In the genomic region with DNA sequence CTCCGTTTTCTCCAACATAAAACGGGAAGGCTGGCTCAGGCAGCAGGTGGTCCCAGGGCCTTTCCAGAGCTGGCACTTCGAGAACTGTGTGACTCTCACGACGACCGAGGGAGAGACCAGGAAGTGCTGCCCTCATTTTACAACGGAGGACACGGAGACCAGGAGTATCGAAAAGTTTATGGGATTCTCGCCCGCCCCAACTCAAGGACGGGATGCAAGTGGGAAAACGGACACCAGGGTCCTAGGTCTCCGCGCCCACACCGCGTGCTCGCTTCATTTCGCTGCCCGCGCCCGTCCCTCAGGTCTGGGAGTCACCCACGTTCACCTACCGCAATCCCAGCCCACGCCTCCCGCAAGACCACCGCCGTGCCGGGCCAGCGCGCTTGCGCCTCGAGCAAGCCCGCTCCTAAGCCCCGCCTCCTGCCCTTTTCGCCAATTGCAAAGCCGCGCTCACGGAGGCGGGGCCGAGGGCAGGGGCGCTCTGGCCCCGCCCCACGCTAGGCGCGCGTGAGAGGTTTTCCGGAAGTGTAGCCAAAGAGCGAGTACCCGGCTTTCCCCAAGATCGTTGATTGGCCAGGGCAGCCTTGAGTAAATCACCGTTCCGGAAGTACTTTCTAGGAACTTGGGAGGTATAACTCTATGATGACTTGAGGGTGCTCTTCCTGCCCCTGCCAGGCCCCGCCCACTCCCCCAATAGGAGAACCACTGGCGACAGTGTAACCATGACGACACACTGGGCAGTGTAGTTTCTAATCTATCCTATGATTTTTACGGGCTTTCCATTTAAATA, we compare ENCODE assay signal across 8 cellular contexts.
DNase-seq lines count a peak whose midpoint lies in the region; ATAC-seq, FAIRE-seq and TF ChIP-seq lines count a peak whose summit lies in the region.

Gene PARS2, minus strand, starts transcription at position 392 of the 790 bp plus-strand sequence. CDS start 5,362 bp downstream, outside the sequence.

- no peak for TF ChIP-seq CTCF in AG10803 (conservative IDR thresholded peaks at IDR 0.05; ENCODE audit: low read length)

- DNase-seq in AG10803 (ENCODE audit: low read depth): peak; percentile 100
- DNase-seq in NCI-H345 treated with DMSO at 0.1 percent for 48 hours (lab: John Stamatoyannopoulos, UW; ENCODE audit: unreplicated experiment): peak; percentile 99
- DNase-seq in activated CD4-positive, CD25-positive, alpha-beta regulatory T cell treated with anti-CD3 and anti-CD28 coated beads, Interleukin-2, amount 50 U/mL, for 16 hours (ENCODE audit: low read depth, low spot score): peak; percentile 94
- peak; percentile 100 for DNase-seq in cerebellar cortex (ENCODE audit: low spot score)
- DNase-seq in stimulated activated CD4-positive, alpha-beta T cell treated with anti-CD3 and anti-CD28 coated beads, Interleukin-12 subunit alpha, Interleukin-12 subunit beta, amount 100 ng/mL, for 24 hours (ENCODE audit: low read depth in 2 of 2): peak; percentile 89 to 96

- peak within 1 kb of the TSS; percentile 98 for H3K4me3 ChIP-seq in AG10803 (ENCODE audit: low read length)

- ATAC-seq in GM19035 (IDR thresholded peaks at IDR 0.05; ENCODE audit: unreplicated experiment) (peak; percentile 95), HG03342 (IDR thresholded peaks at IDR 0.05; ENCODE audit: unreplicated experiment) (peak; percentile 96)

- FAIRE-seq in islet of Langerhans (lab: Jason Lieb, UNC): peak; percentile 99

Comparison
In these comparisons a context has a peak if more than half of its experiments do, and no peak if none do; other contexts are left out.
1. Peak in every context shown above with its lines: DNase-seq, ATAC-seq and H3K4me3 ChIP-seq.